6 cellular contexts compared by ENCODE assay signal in genomic region chr9:137077758-137078693, GRCh38. TPM values are rescaled to one million over a fixed set of nuclear protein-coding genes. Genes with fewer than 3 reads are reported as not detected.
DNase-seq lines count a peak whose midpoint lies in the region; ATAC-seq and TF ChIP-seq lines count a peak whose summit lies in the region.

No MANE protein-coding gene starts in this region.

- peaks cover 15% of the 10 kb centered on the region for H3K4me1 ChIP-seq in fibroblast of lung (ENCODE audit: control insufficient read depth, extremely low read depth, insufficient read depth, low read length)

- H3K9me3 ChIP-seq in SK-N-MC (ENCODE audit: low read depth, low read length): no peaks in the 10 kb centered on the region
- H3K9me3 ChIP-seq in fibroblast of lung (ENCODE audit: control insufficient read depth, insufficient read depth, low read depth, low read length): no peaks in the 10 kb centered on the region

- H3K9ac ChIP-seq in SK-N-MC (ENCODE audit: insufficient read length) (peak overlapping the region; percentile 75), fibroblast of lung (ENCODE audit: insufficient read depth, low read length) (peak overlapping the region; percentile 59)

- no peaks in the 10 kb centered on the region for H3K27me3 ChIP-seq in fibroblast of lung (ENCODE audit: control insufficient read depth, insufficient read depth, low read length)

- H3K4me3 ChIP-seq in SK-N-MC: peak overlapping the region; percentile 83
- H3K4me3 ChIP-seq in fibroblast of lung (replicated peaks in 1 of 4; ENCODE audit: control extremely low read depth in 1 of 4, insufficient read depth in 1 of 4, low read depth in 3 of 4, low read length in 4 of 4): peak overlapping the region; percentile 61 to 80 (median 73)

- no peaks in the 10 kb centered on the region for H4K20me1 ChIP-seq in fibroblast of lung (ENCODE audit: control insufficient read depth, extremely low read depth, insufficient read depth, low read length)

- H3K4me2 ChIP-seq in fibroblast of lung (ENCODE audit: extremely low read depth, insufficient read depth, low read length): peak overlapping the region; percentile 75

- H3K79me2 ChIP-seq in fibroblast of lung (ENCODE audit: control insufficient read depth, insufficient read depth, low read length): peaks cover 22% of the 10 kb centered on the region

- DNase-seq in SK-N-MC (ENCODE audit: low read depth, low spot score) (no peak), fibroblast of lung (ENCODE audit: low read depth in 2 of 2) (no peak), NCI-H1105 (lab: John Stamatoyannopoulos, UW) (no peak), medulla oblongata (ENCODE audit: extremely low spot score) (no peak)
- peak; percentile 10 to 21 for DNase-seq in stimulated activated CD8-positive, alpha-beta memory T cell treated with anti-CD3 and anti-CD28 coated beads, Interleukin-15, amount 100 ng/mL, for 4 hours (ENCODE audit: low read depth in 2 of 2)

- H3K27ac ChIP-seq in SK-N-MC (no peak overlapping the region), fibroblast of lung (ENCODE audit: insufficient read depth, low read length) (peak overlapping the region; percentile 44)

- no peak overlapping the region for H2AFZ ChIP-seq in fibroblast of lung (ENCODE audit: low read length)

- peak; percentile 10 for ATAC-seq in GM21390 (IDR thresholded peaks at IDR 0.05; ENCODE audit: unreplicated experiment)

- TF ChIP-seq CTCF in fibroblast of lung (conservative IDR thresholded peaks at IDR 0.05 in 1 of 2, IDR thresholded peaks at IDR 0.05 in 1 of 2; ENCODE audit: low read depth in 1 of 2, low read length in 2 of 2): no peak

- peaks cover 11% of the 10 kb centered on the region; the same call in 1 of the 2 replicates for H3K36me3 ChIP-seq in SK-N-MC (ENCODE audit: insufficient read depth, low read length)
- peaks cover 38% of the 10 kb centered on the region for H3K36me3 ChIP-seq in fibroblast of lung (ENCODE audit: control insufficient read depth, insufficient read depth, low read length)

RNA-seq across cellular contexts. Expression of gene UAP1L1, which starts 0.7 kb away (rescaled TPM):
- total RNA-seq in fibroblast of lung: 15.7 and 21.1 TPM in 2 replicates
- polyA plus RNA-seq in fibroblast of lung: 16.4 and 17.9 TPM in 2 replicates
- polyA plus RNA-seq in fibroblast of lung (2012): 17.5 and 22.4 TPM in 2 replicates
- 23.5 and 28.3 TPM in 2 replicates for polyA minus RNA-seq in fibroblast of lung (ENCODE audit: low replicate concordance)

RNA-seq across cellular contexts. Expression of gene SAPCD2, which starts 7.7 kb away (rescaled TPM):
- 0.26 and 2.8 TPM in 2 replicates for total RNA-seq in fibroblast of lung
- 0.85 and 2.7 TPM in 2 replicates for polyA plus RNA-seq in fibroblast of lung
- polyA plus RNA-seq in fibroblast of lung (2012): 1.6 and 6.4 TPM in 2 replicates
- polyA minus RNA-seq in fibroblast of lung (ENCODE audit: low replicate concordance): 1.0 and 2.9 TPM in 2 replicates

RNA-seq across cellular contexts. Expression of gene MAN1B1, which starts 8.8 kb away (rescaled TPM):
- 63.2 and 96.6 TPM in 2 replicates for total RNA-seq in fibroblast of lung
- polyA plus RNA-seq in fibroblast of lung: 43.0 and 45.5 TPM in 2 replicates
- polyA plus RNA-seq in fibroblast of lung (2012): 56.4 and 57.7 TPM in 2 replicates
- 52.3 and 62.5 TPM in 2 replicates for polyA minus RNA-seq in fibroblast of lung (ENCODE audit: low replicate concordance)

RNA-seq across cellular contexts. Expression of gene ENTPD2, which starts 24.2 kb away (rescaled TPM):
- under 0.01 TPM in 2 replicates for total RNA-seq in fibroblast of lung
- polyA plus RNA-seq in fibroblast of lung: not detected in 2 replicates
- 0.12 TPM in 1 of 2 replicates, not detected in the other for polyA plus RNA-seq in fibroblast of lung (2012)
- polyA minus RNA-seq in fibroblast of lung (ENCODE audit: low replicate concordance): not detected in 2 replicates

RNA-seq across cellular contexts. Expression of gene NPDC1, which starts 32.0 kb away (rescaled TPM):
- 10.5 and 15.7 TPM in 2 replicates for total RNA-seq in fibroblast of lung
- 9.0 and 12.1 TPM in 2 replicates for polyA plus RNA-seq in fibroblast of lung
- polyA plus RNA-seq in fibroblast of lung (2012): 31.5 and 54.9 TPM in 2 replicates
- 8.6 and 9.9 TPM in 2 replicates for polyA minus RNA-seq in fibroblast of lung (ENCODE audit: low replicate concordance)

Comparison
In these comparisons a context has a peak if more than half of its experiments do, and no peak if none do; other contexts are left out.
1. DNase-seq: peak in stimulated activated CD8-positive, alpha-beta memory T cell treated with anti-CD3 and anti-CD28 coated beads, Interleukin-15, amount 100 ng/mL, for 4 hours (2 of 2); none in SK-N-MC (single experiment), fibroblast of lung (0 of 2), NCI-H1105 (single experiment) and medulla oblongata (single experiment).